Comparison of ENCODE assay signal across 8 cellular contexts in the genomic region with DNA sequence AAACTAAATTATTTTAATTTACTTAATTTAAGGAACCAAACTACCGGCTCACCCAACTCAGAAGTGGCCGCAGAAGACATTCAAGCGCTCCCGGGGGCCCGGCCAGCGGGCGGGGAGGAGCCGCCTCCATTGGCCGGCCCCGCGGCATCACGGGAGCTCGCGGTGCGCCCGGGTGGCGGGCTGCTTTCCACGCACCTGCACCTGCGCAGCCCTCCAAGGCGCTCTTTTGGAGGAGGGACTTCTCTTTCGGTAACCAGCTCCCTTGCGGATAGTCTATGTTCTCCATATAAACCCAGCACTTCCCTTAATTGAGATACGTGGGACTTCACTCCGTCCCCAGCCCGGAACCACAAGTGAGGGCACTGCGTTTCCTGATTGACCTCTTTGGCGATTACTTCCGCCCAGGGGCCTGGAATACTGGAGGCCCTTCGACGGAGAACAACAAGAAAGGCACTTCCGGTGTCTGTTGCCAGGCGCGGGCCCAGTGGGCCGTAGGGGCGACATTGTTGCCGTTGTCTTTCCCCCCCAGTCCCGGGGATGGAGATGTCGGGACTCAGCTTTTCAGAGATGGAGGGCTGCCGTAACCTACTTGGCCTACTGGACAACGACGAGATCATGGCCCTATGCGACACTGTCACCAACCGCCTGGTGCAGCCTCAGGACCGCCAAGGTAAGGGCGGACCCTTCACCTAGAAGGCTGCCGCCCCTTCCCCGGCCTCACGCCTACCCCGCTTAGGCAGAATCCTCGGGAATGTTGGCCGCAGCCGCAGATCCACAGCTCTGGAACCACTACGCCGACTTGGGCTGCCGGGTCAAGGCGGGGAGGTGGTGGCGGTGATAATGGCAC. TPM values are rescaled to one million over a fixed set of nuclear protein-coding genes. Genes with fewer than 3 reads are reported as not detected.
A peak's percentile ranks its signal among the peaks of the same experiment; 100 is the strongest.
DNase-seq lines count a peak whose midpoint lies in the region; FAIRE-seq and TF ChIP-seq lines count a peak whose summit lies in the region.

A gene (plus strand): TSS at position 444 of the 847 bp plus-strand sequence. CDS start 94 bp downstream, at position 538.

- H3K4me3 Mint-ChIP-seq in neural crest cell, result peak within 1 kb of the TSS; percentile 100

- TF ChIP-seq POLR2A in stomach (IDR thresholded peaks at IDR 0.05), result peak in 1 of 4 donors; percentile 5

- WGBS in stomach, 5 donors, result 0 to 1% (median 0%) methylated on average over 35 to 57 of the region's 57 CpGs

- peaks cover 46% of the 10 kb centered on the region for H3K4me1 Mint-ChIP-seq in neural crest cell

- H3K9me3 Mint-ChIP-seq in neural crest cell, result no peaks in the 10 kb centered on the region

- intact Hi-C loops in stomach (cut with DNase I; ENCODE audit: low total_unique reads), result no loop called here

- no peaks in the 10 kb centered on the region for H3K9me3 ChIP-seq in HAP-1
- H3K9me3 ChIP-seq in MG63, result no peaks in the 10 kb centered on the region
- H3K9me3 ChIP-seq in stomach, result no peaks in the 10 kb centered on the region

- in situ Hi-C loops in HAP-1 (cut with MboI; ENCODE audit: low sequenced_read_pairs), result no loop called here

- H3K27me3 Mint-ChIP-seq in neural crest cell (ENCODE audit: low read depth), result no peaks in the 10 kb centered on the region

- TF ChIP-seq CTCF in foreskin fibroblast (IDR thresholded peaks at IDR 0.05; ENCODE audit: low read depth, low read length) (no peak), neural crest cell (conservative IDR thresholded peaks at IDR 0.05) (no peak), stomach (IDR thresholded peaks at IDR 0.05) (peak in 1 of 7 experiments; percentile 2)

- peaks cover 4% of the 10 kb centered on the region for H3K4me1 ChIP-seq in HAP-1
- H3K4me1 ChIP-seq in stomach, result peaks cover 6 to 51% (median 24%) of the 10 kb centered on the region in 4 donors

- H3K27me3 ChIP-seq in HAP-1 (ENCODE audit: low read depth) (no peaks in the 10 kb centered on the region), MG63 (no peaks in the 10 kb centered on the region), stomach (no peaks in the 10 kb centered on the region)

- H3K36me3 ChIP-seq in HAP-1 (replicated peaks) (peaks cover 11% of the 10 kb centered on the region), MG63 (peaks cover 10% of the 10 kb centered on the region), stomach (peaks cover 4 to 17% (median 17%) of the 10 kb centered on the region in 4 donors)

- H3K27ac ChIP-seq in stomach, result peak within 1 kb of the TSS; percentile 89 to 95 (median 93)

- DNase-seq in HAP-1 (ENCODE audit: low spot score in 2 of 2), result peak; percentile 87 to 91
- DNase-seq in MG63, result peak; percentile 87
- DNase-seq in SIG-M5 (lab: John Stamatoyannopoulos, UW), result peak; percentile 61
- peak; percentile 71 for DNase-seq in activated gamma-delta T cell treated with Interleukin-2 at 50 U/mL for 16 hours
- DNase-seq in foreskin fibroblast, result peak; percentile 83 to 95
- peak; percentile 78 for DNase-seq in neural crest cell (ENCODE audit: low read depth, low spot score)
- peak; percentile 85 for DNase-seq in stomach

- no peak for TF ChIP-seq EP300 in stomach (IDR thresholded peaks at IDR 0.05)

- peak within 1 kb of the TSS; percentile 79 for H3K4me3 ChIP-seq in HAP-1
- H3K4me3 ChIP-seq in MG63, result peak within 1 kb of the TSS; percentile 77
- H3K4me3 ChIP-seq in foreskin fibroblast (ENCODE audit: low read depth in 1 of 2, low read length in 2 of 2), result peak within 1 kb of the TSS; percentile 98 to 99
- H3K4me3 ChIP-seq in stomach, result peak within 1 kb of the TSS; percentile 77 to 87 (median 84)

- peak within 1 kb of the TSS; percentile 99 for H3K27ac Mint-ChIP-seq in neural crest cell (ENCODE audit: unreplicated experiment)

- peak; percentile 91 for FAIRE-seq in G401.6 (lab: Jason Lieb, UNC)

- H3K36me3 Mint-ChIP-seq in neural crest cell (ENCODE audit: low read depth), result peaks cover 16% of the 10 kb centered on the region

RNA-seq across cellular contexts. Expression of the gene that starts here (rescaled TPM):
- 12.6 and 16.4 TPM in 2 replicates for total RNA-seq in MG63 (2014; rRNA removed; shearing (Covaris generic); ENCODE audit: low replicate concordance)
- 33.4 and 36.3 TPM in 2 replicates for total RNA-seq in neural crest cell
- total RNA-seq in stomach, result 10 to 100 TPM in 4 of 5 donors, 1 to 10 TPM in 1; 2.0 to 45.0 (median 24.6) TPM
- polyA plus RNA-seq in stomach, result 10 to 100 TPM in 1 of 3 donors, 1 to 10 TPM in 2; 5.0 to 14.2 (median 8.9) TPM

Comparison
In these comparisons a context has a peak if more than half of its experiments do, and no peak if none do; other contexts are left out.
1. Peak in every context shown above with its lines: DNase-seq, H3K4me3 ChIP-seq and H3K27ac ChIP-seq.